Comparison of ENCODE assay signal across 26 cellular contexts in the genomic region with DNA sequence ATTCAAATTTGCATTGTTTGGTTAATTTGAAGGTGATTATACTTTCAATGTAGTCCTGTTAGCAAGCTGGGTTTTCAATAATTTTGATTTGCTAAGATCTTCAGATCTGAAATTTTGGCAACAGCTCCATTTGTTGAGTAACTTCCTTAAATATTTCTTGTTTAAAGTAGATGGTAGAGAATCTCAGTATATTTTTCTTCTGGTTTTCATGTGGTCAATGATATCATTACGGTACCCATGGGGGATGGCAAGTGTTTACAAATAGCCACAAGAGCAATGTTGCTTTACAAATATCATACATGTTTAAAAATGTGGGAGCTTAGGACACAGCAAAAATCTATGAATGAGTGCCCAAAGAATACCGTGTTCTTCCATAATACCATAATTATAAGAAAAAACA.
"Had no signal": no experiment of that assay in that cellular context is flagged by ENCODE, and none has a peak within 500 bp of the region (broad histone marks: within the 10 kb centered on the region; RNA-seq: fewer than 3 reads in every experiment).

No MANE protein-coding gene starts in this region.

- H3K27ac ChIP-seq: KMS-11 had no signal

- H3K4me3 ChIP-seq: MG63 had no signal

- H3K9me3 ChIP-seq: MG63 had no signal

- DNase-seq: activated B cell treated with CpG ODN at 0.5 μM for 24 hours; activated CD4-positive, alpha-beta T cell treated with anti-CD3 and anti-CD28 coated beads for 1 hour; activated CD4-positive, alpha-beta T cell treated with anti-CD3 and anti-CD28 coated beads, Interleukin-2, amount 10 ng/mL, durations not matched to agents 24 days and 14 days; activated CD4-positive, alpha-beta T cell treated with anti-CD3 and anti-CD28 coated beads, Interleukin-2, amount 50 U/mL, for 48 hours; activated CD8-positive, alpha-beta memory T cell treated with anti-CD3 and anti-CD28 coated beads, Interleukin-2, amount 10 ng/mL, durations not matched to agents 7 days and 5 days; activated effector memory CD4-positive, alpha-beta T cell treated with anti-CD3 and anti-CD28 coated beads, Interleukin-2, amount 50 U/mL, for 16 hours; activated naive CD4-positive, alpha-beta T cell treated with Interleukin-2 at 50 U/mL for 16 hours; activated naive CD8-positive, alpha-beta T cell treated with anti-CD3 and anti-CD28 coated beads, Interleukin-2, amount 50 U/mL, for 24 hours; activated T-cell treated with anti-CD3 and anti-CD28 coated beads, Interleukin-2, amount 50 U/mL, for 24 hours; amniotic stem cell; MG63; MV-4-11; NCI-H1092 treated with DMSO at 0.1 percent for 48 hours; NCI-H1417 treated with DMSO at 0.1 percent for 48 hours; NCI-H1694; NCI-H2029 treated with DMSO at 0.1 percent for 48 hours; NCI-H345; NCI-H510A; NCI-H526 treated with DMSO at 0.1 percent for 48 hours; NCI-H82; SIG-M5; T-cell; T-helper 2 cell; T1000 had no signal

- ATAC-seq: activated CD8-positive, alpha-beta memory T cell treated with anti-CD3 and anti-CD28 coated beads, Interleukin-2, amount 10 ng/mL, durations not matched to agents 7 days and 5 days; activated naive CD4-positive, alpha-beta T cell treated with anti-CD3 and anti-CD28 coated beads, Interleukin-2, amount 50 U/mL, for 72 hours; activated naive CD8-positive, alpha-beta T cell treated with anti-CD3 and anti-CD28 coated beads, Interleukin-2, amount 50 U/mL, for 24 hours; T-cell had no signal

- H3K4me2 ChIP-seq: KMS-11 had no signal

- H3K27me3 ChIP-seq: MG63 had no signal

- H3K9ac ChIP-seq: KMS-11 had no signal

- H3K36me3 ChIP-seq: MG63 had no signal
